Comparison of ENCODE assay signal across 12 cellular contexts in genomic region chr4:125322363-125322730, GRCh38. TPM values are rescaled to one million over a fixed set of nuclear protein-coding genes. Genes with fewer than 3 reads are reported as not detected.
A peak's percentile ranks its signal among the peaks of the same experiment; 100 is the strongest.
DNase-seq lines count a peak whose midpoint lies in the region; ATAC-seq and TF ChIP-seq lines count a peak whose summit lies in the region.
"Had no signal": no experiment of that assay in that cellular context is flagged by ENCODE, and none has a peak within 500 bp of the region (broad histone marks: within the 10 kb centered on the region; RNA-seq: fewer than 3 reads in every experiment).

No MANE protein-coding gene starts in this region.

- H3K4me3 ChIP-seq in DND-41 (ENCODE audit: low read depth in 1 of 2, low read length in 2 of 2) = no peak overlapping the region
- peak overlapping the region; percentile 89 for H3K4me3 ChIP-seq in SK-N-MC
- H3K4me3 ChIP-seq in fibroblast of the aortic adventitia (ENCODE audit: low read depth, low read length) = peak overlapping the region; percentile 48
- H3K4me3 ChIP-seq in rectal smooth muscle tissue (ENCODE audit: low read length) = peak overlapping the region; percentile 44

- H3K4me2 ChIP-seq in DND-41 (ENCODE audit: insufficient read depth, low read length) = no peak overlapping the region

- DNase-seq in DND-41 (peak; percentile 10), SK-N-MC (ENCODE audit: low read depth, low spot score) (peak; percentile 45), fibroblast of the aortic adventitia (ENCODE audit: low read depth) (peak; percentile 61), NOMO-1 treated with DMSO at 0.1 percent for 48 hours (lab: John Stamatoyannopoulos, UW; ENCODE audit: unreplicated experiment) (no peak)
- DNase-seq in stimulated activated naive B cell treated with anti-CD40 and anti-IgM and Interleukin-4, amounts not matched to agents 10 μg/mL and 1 μg/mL and 100 μg/mL, for 72 hours = no peak
- no peak for DNase-seq in activated CD8-positive, alpha-beta memory T cell treated with anti-CD3 and anti-CD28 coated beads for 24 hours
- DNase-seq: activated effector memory CD4-positive, alpha-beta T cell treated with Interleukin-2 at 50 U/mL for 16 hours; NCI-H69 had no signal

- no peak overlapping the region for H3K4me3 Mint-ChIP-seq in stimulated activated memory B cell treated with anti-CD40 and anti-IgM and Interleukin-4, amounts not matched to agents 10 μg/mL and 1 μg/mL and 100 μg/mL, for 72 hours
- H3K4me3 Mint-ChIP-seq in stimulated activated naive B cell treated with anti-CD40 and anti-IgM and Interleukin-4, amounts not matched to agents 10 μg/mL and 1 μg/mL and 100 μg/mL, for 72 hours = no peak overlapping the region

- H3K27ac ChIP-seq in DND-41 (ENCODE audit: low read length) (no peak overlapping the region), SK-N-MC (peak overlapping the region; percentile 90), rectal smooth muscle tissue (ENCODE audit: low read depth, low read length) (no peak overlapping the region)
- H3K27ac ChIP-seq: neutrophil had no signal

- H3K36me3 Mint-ChIP-seq in stimulated activated memory B cell treated with anti-CD40 and anti-IgM and Interleukin-4, amounts not matched to agents 10 μg/mL and 1 μg/mL and 100 μg/mL, for 72 hours = no peaks in the 10 kb centered on the region
- H3K36me3 Mint-ChIP-seq in stimulated activated naive B cell treated with anti-CD40 and anti-IgM and Interleukin-4, amounts not matched to agents 10 μg/mL and 1 μg/mL and 100 μg/mL, for 72 hours = no peaks in the 10 kb centered on the region

- no peak overlapping the region for H3K9ac ChIP-seq in DND-41 (ENCODE audit: low read depth, low read length)
- H3K9ac ChIP-seq in SK-N-MC (ENCODE audit: insufficient read length) = peak overlapping the region; percentile 38
- no peak overlapping the region for H3K9ac ChIP-seq in rectal smooth muscle tissue (ENCODE audit: low read length)

- H3K9me3 ChIP-seq in DND-41 (ENCODE audit: insufficient read depth, low read length, severe bottlenecking) = peaks cover under 1% of the 10 kb centered on the region
- no peaks in the 10 kb centered on the region; the same call in none of the 2 replicates for H3K9me3 ChIP-seq in SK-N-MC (ENCODE audit: low read depth, low read length)
- H3K9me3 ChIP-seq: neutrophil had no signal

- no peaks in the 10 kb centered on the region for H3K4me1 ChIP-seq in DND-41 (ENCODE audit: insufficient read depth, low read length)
- peaks cover 27% of the 10 kb centered on the region for H3K4me1 ChIP-seq in rectal smooth muscle tissue (ENCODE audit: control insufficient read depth, insufficient read depth, low read length)

- no peak overlapping the region for H3K27ac Mint-ChIP-seq in stimulated activated memory B cell treated with anti-CD40 and anti-IgM and Interleukin-4, amounts not matched to agents 10 μg/mL and 1 μg/mL and 100 μg/mL, for 72 hours
- H3K27ac Mint-ChIP-seq in stimulated activated naive B cell treated with anti-CD40 and anti-IgM and Interleukin-4, amounts not matched to agents 10 μg/mL and 1 μg/mL and 100 μg/mL, for 72 hours = no peak overlapping the region

- H3K79me2 ChIP-seq in DND-41 (ENCODE audit: insufficient read depth, low read length) = no peaks in the 10 kb centered on the region

- no peak for ATAC-seq in DND-41 (ENCODE audit: insufficient read depth, low read depth)
- no peak for ATAC-seq in stimulated activated memory B cell treated with anti-CD40 and anti-IgM and Interleukin-4, amounts not matched to agents 10 μg/mL and 1 μg/mL and 100 μg/mL, for 72 hours
- ATAC-seq in stimulated activated naive B cell treated with anti-CD40 and anti-IgM and Interleukin-4, amounts not matched to agents 10 μg/mL and 1 μg/mL and 100 μg/mL, for 72 hours (replicated peaks) = no peak
- ATAC-seq: HepG2 had no signal

- no peaks in the 10 kb centered on the region for H3K9me3 Mint-ChIP-seq in stimulated activated memory B cell treated with anti-CD40 and anti-IgM and Interleukin-4, amounts not matched to agents 10 μg/mL and 1 μg/mL and 100 μg/mL, for 72 hours
- H3K9me3 Mint-ChIP-seq in stimulated activated naive B cell treated with anti-CD40 and anti-IgM and Interleukin-4, amounts not matched to agents 10 μg/mL and 1 μg/mL and 100 μg/mL, for 72 hours = no peaks in the 10 kb centered on the region

- no peak overlapping the region for H2AFZ ChIP-seq in DND-41 (ENCODE audit: low read depth, low read length)

- no peaks in the 10 kb centered on the region for H3K27me3 ChIP-seq in DND-41 (ENCODE audit: insufficient read depth, low read length, poor library complexity)
- H3K27me3 ChIP-seq in rectal smooth muscle tissue (ENCODE audit: control insufficient read depth, insufficient read depth, low read length) = no peaks in the 10 kb centered on the region

- no peak for TF ChIP-seq CTCF in DND-41 (IDR thresholded peaks at IDR 0.05; ENCODE audit: borderline replicate concordance, extremely low read depth, low read length, poor library complexity, severe bottlenecking)
- no peak for TF ChIP-seq CTCF in fibroblast of the aortic adventitia (IDR thresholded peaks at IDR 0.05; ENCODE audit: insufficient read depth, low read length)

- no peaks in the 10 kb centered on the region for H3K4me1 Mint-ChIP-seq in stimulated activated memory B cell treated with anti-CD40 and anti-IgM and Interleukin-4, amounts not matched to agents 10 μg/mL and 1 μg/mL and 100 μg/mL, for 72 hours
- H3K4me1 Mint-ChIP-seq in stimulated activated naive B cell treated with anti-CD40 and anti-IgM and Interleukin-4, amounts not matched to agents 10 μg/mL and 1 μg/mL and 100 μg/mL, for 72 hours = peaks cover 2 to 6% of the 10 kb centered on the region in 2 donors

- no peaks in the 10 kb centered on the region for H4K20me1 ChIP-seq in DND-41 (ENCODE audit: insufficient read depth, low read length)

- H3K27me3 Mint-ChIP-seq in stimulated activated memory B cell treated with anti-CD40 and anti-IgM and Interleukin-4, amounts not matched to agents 10 μg/mL and 1 μg/mL and 100 μg/mL, for 72 hours = peaks cover 16% of the 10 kb centered on the region
- H3K27me3 Mint-ChIP-seq in stimulated activated naive B cell treated with anti-CD40 and anti-IgM and Interleukin-4, amounts not matched to agents 10 μg/mL and 1 μg/mL and 100 μg/mL, for 72 hours = peaks cover 22 to 27% of the 10 kb centered on the region in 2 donors

- H3K36me3 ChIP-seq in DND-41 (ENCODE audit: insufficient read depth, low read length) = no peaks in the 10 kb centered on the region
- peaks cover 94% of the 10 kb centered on the region for H3K36me3 ChIP-seq in SK-N-MC (ENCODE audit: insufficient read depth, low read length)
- H3K36me3 ChIP-seq in rectal smooth muscle tissue (ENCODE audit: control insufficient read depth, insufficient read depth, low read length) = no peaks in the 10 kb centered on the region
- H3K36me3 ChIP-seq: neutrophil had no signal

RNA-seq across cellular contexts. Expression of gene FAT4, which starts 7.6 kb away (rescaled TPM):
- total RNA-seq in fibroblast of the aortic adventitia (ENCODE audit: low replicate concordance) = 29.2 and 32.8 TPM in 2 replicates

Comparison
In these comparisons a context has a peak if more than half of its experiments do, and no peak if none do; other contexts are left out.
1. DNase-seq: peak in DND-41 (single experiment), SK-N-MC (single experiment) and fibroblast of the aortic adventitia (single experiment); none in NOMO-1 treated with DMSO at 0.1 percent for 48 hours (single experiment), stimulated activated naive B cell treated with anti-CD40 and anti-IgM and Interleukin-4, amounts not matched to agents 10 μg/mL and 1 μg/mL and 100 μg/mL, for 72 hours (single experiment) and activated CD8-positive, alpha-beta memory T cell treated with anti-CD3 and anti-CD28 coated beads for 24 hours (single experiment).
2. H3K4me3 ChIP-seq: peak in SK-N-MC (single experiment), fibroblast of the aortic adventitia (single experiment) and rectal smooth muscle tissue (single experiment); none in DND-41 (0 of 2).